ENCODE assay signal across 13 cellular contexts in genomic region chr4:72974694-72975487, GRCh38.
A peak's percentile ranks its signal among the peaks of the same experiment; 100 is the strongest.
DNase-seq lines count a peak whose midpoint lies in the region; ATAC-seq, FAIRE-seq and TF ChIP-seq lines count a peak whose summit lies in the region.
"Had no signal": no experiment of that assay in that cellular context is flagged by ENCODE, and none has a peak within 500 bp of the region (broad histone marks: within the 10 kb centered on the region; RNA-seq: fewer than 3 reads in every experiment).

No MANE protein-coding gene starts in this region.

- no peaks in the 10 kb centered on the region for H3K9me3 Mint-ChIP-seq in nephron progenitor cell
- H3K9me3 Mint-ChIP-seq in activated T-cell treated with anti-CD3 and anti-CD28 coated beads, Interleukin-2, amount 50 U/mL, for 24 hours, result no peaks in the 10 kb centered on the region
- H3K9me3 Mint-ChIP-seq: H9 had no signal

- H3K4me1 Mint-ChIP-seq in nephron progenitor cell, result peaks cover 5% of the 10 kb centered on the region
- peaks cover 4% of the 10 kb centered on the region for H3K4me1 Mint-ChIP-seq in activated T-cell treated with anti-CD3 and anti-CD28 coated beads, Interleukin-2, amount 50 U/mL, for 24 hours (ENCODE audit: low read depth)

- H3K4me3 ChIP-seq in GM12878, result no peak overlapping the region
- H3K4me3 ChIP-seq: uterus had no signal

- H3K36me3 Mint-ChIP-seq in nephron progenitor cell (ENCODE audit: low read depth), result no peaks in the 10 kb centered on the region
- H3K36me3 Mint-ChIP-seq in activated T-cell treated with anti-CD3 and anti-CD28 coated beads, Interleukin-2, amount 50 U/mL, for 24 hours (ENCODE audit: low read depth), result no peaks in the 10 kb centered on the region

- H3K27ac Mint-ChIP-seq in nephron progenitor cell, result no peak overlapping the region
- no peak overlapping the region for H3K27ac Mint-ChIP-seq in activated T-cell treated with anti-CD3 and anti-CD28 coated beads, Interleukin-2, amount 50 U/mL, for 24 hours
- H3K27ac Mint-ChIP-seq: H9 had no signal

- TF ChIP-seq CTCF in GM12878 (IDR thresholded peaks at IDR 0.05 in 2 of 3, conservative IDR thresholded peaks at IDR 0.05 in 1 of 3; ENCODE audit: control insufficient read depth in 2 of 3, extremely low read depth in 1 of 3, insufficient read depth in 1 of 3, low read depth in 3 of 3, low read length in 3 of 3) (no peak), nephron progenitor cell (IDR thresholded peaks at IDR 0.05) (no peak)

- DNase-seq in NCI-H510A treated with DMSO at 0.1 percent for 48 hours (lab: John Stamatoyannopoulos, UW), result peak; percentile 63
- DNase-seq in GM12878 (ENCODE audit: low read depth, low spot score), result no peak
- peak; percentile 2 for DNase-seq in nephron progenitor cell
- DNase-seq in NCI-H128 (lab: John Stamatoyannopoulos, UW; ENCODE audit: unreplicated experiment), result no peak
- DNase-seq in stimulated activated CD4-positive, alpha-beta T cell treated with anti-CD3 and anti-CD28 coated beads, Interleukin-1b, Interleukin-23, amount 100 ng/mL, for 48 hours, result no peak
- no peak for DNase-seq in SKM-1 treated with dmso at 0.1 percent for 144 hours (lab: John Stamatoyannopoulos, UW; ENCODE audit: unreplicated experiment)
- no peak for DNase-seq in activated T-cell treated with anti-CD3 and anti-CD28 coated beads, Interleukin-2, amount 50 U/mL, for 24 hours
- DNase-seq: activated gamma-delta T cell; effector CD4-positive, alpha-beta T cell; H9; NCI-H2171; uterus had no signal

- H3K27ac ChIP-seq in GM12878 (ENCODE audit: control insufficient read depth, insufficient read depth), result no peak overlapping the region
- H3K27ac ChIP-seq: uterus had no signal

- in situ Hi-C loops in GM12878 (cut with MboI), result no loop called here

- H3K4me1 ChIP-seq in GM12878 (ENCODE audit: control insufficient read depth, insufficient read depth, low read length), result no peaks in the 10 kb centered on the region
- H3K4me1 ChIP-seq: uterus had no signal

- POLR2A ChIA-PET in GM12878 (lab: Charles Lee), result no interaction called here

- H3K9ac ChIP-seq in GM12878 (ENCODE audit: control insufficient read depth, insufficient read depth, low read length), result no peak overlapping the region

- no peaks in the 10 kb centered on the region for H4K20me1 ChIP-seq in GM12878 (ENCODE audit: control insufficient read depth, insufficient read depth)

- intact Hi-C loops in GM12878 (cut with micrococcal nuclease; ENCODE audit: unreplicated experiment), result no loop called here

- RAD21 ChIA-PET in GM12878 (lab: Charles Lee; ENCODE audit: unreplicated experiment), result no interaction called here

- no peak overlapping the region for H3K4me3 Mint-ChIP-seq in nephron progenitor cell
- no peak overlapping the region for H3K4me3 Mint-ChIP-seq in activated T-cell treated with anti-CD3 and anti-CD28 coated beads, Interleukin-2, amount 50 U/mL, for 24 hours
- H3K4me3 Mint-ChIP-seq: H9 had no signal

- ATAC-seq in GM18867 (IDR thresholded peaks at IDR 0.05; ENCODE audit: unreplicated experiment) (peak; percentile 55), GM12878 (no peak)

- TF ChIP-seq EP300 in GM12878 (IDR thresholded peaks at IDR 0.05; ENCODE audit: borderline replicate concordance in 1 of 2, control insufficient read depth in 1 of 2, low read depth in 2 of 2, low read length in 2 of 2), result no peak

- H3K36me3 ChIP-seq in GM12878 (ENCODE audit: control insufficient read depth in 2 of 2, insufficient read depth in 2 of 2, low read length in 1 of 2), result no peaks in the 10 kb centered on the region
- H3K36me3 ChIP-seq: uterus had no signal

- no peaks in the 10 kb centered on the region for H3K27me3 Mint-ChIP-seq in nephron progenitor cell (ENCODE audit: low read depth, poor library complexity)
- peaks cover 62% of the 10 kb centered on the region for H3K27me3 Mint-ChIP-seq in activated T-cell treated with anti-CD3 and anti-CD28 coated beads, Interleukin-2, amount 50 U/mL, for 24 hours

- CTCF ChIA-PET in GM12878 (lab: Yijun Ruan, JAX), result interaction anchor here (1.2 kb wide), 1 partner anchor 15 kb away, joined by 3 read pairs; no protein-coding TSS in a partner anchor

- SMC1A ChIA-PET in GM12878 (lab: Charles Lee; ENCODE audit: uncharacterized antibody, unreplicated experiment), result interaction anchor here (0.9 kb wide), 1 partner anchor 17 kb away, joined by 3 read pairs; no protein-coding TSS in a partner anchor

- TF ChIP-seq POLR2A in GM12878 (IDR thresholded peaks at IDR 0.05; ENCODE audit: low read depth, low read length), result no peak

- WGBS in GM12878 (ENCODE audit: insufficient coverage, insufficient replicate concordance, low lambda C conversion rate, missing lambda C conversion rate), result 14% methylated on average over 8 of the region's 8 CpGs

- no peaks in the 10 kb centered on the region for H3K27me3 ChIP-seq in GM12878 (replicated peaks in 1 of 2; ENCODE audit: control insufficient read depth in 2 of 2, insufficient read depth in 2 of 2, low read length in 1 of 2)
- H3K27me3 ChIP-seq: uterus had no signal

- no peak overlapping the region for H3K4me2 ChIP-seq in GM12878 (ENCODE audit: control insufficient read depth, insufficient read depth)

- FAIRE-seq in GM12878 (lab: Jason Lieb, UNC), result no peak

- no TSS peak for BruUV-seq in GM12878 (replicated peaks; lab: Mats Ljungman, UMichigan)

- no peak for TF ChIP-seq RAD21 in GM12878 (IDR thresholded peaks at IDR 0.05; ENCODE audit: insufficient read depth, low read depth, low read length)

- no peak overlapping the region for H2AFZ ChIP-seq in GM12878 (ENCODE audit: control insufficient read depth, low read depth, low read length)

- no peaks in the 10 kb centered on the region for H3K79me2 ChIP-seq in GM12878 (ENCODE audit: control insufficient read depth, insufficient read depth, low read length)

- H3K9me3 ChIP-seq in GM12878 (replicated peaks; ENCODE audit: control insufficient read depth, insufficient read depth, low read length), result no peaks in the 10 kb centered on the region; the same call in 2 of the 3 replicates
- H3K9me3 ChIP-seq: uterus had no signal

TF ChIP-seq in GM12878, 131 proteins besides CTCF, POLR2A, EP300 and RAD21:
- TF ChIP-seq SPI1 (IDR thresholded peaks at IDR 0.05; ENCODE audit: borderline replicate concordance, insufficient read depth, low read depth, low read length) (0 out of 2 replicates have a peak, but pooled peaks have one; percentile 32), STAT3 (IDR thresholded peaks at IDR 0.05; ENCODE audit: low read depth, low read length) (no peak), ZNF24 (IDR thresholded peaks at IDR 0.05) (no peak), PAX8 (IDR thresholded peaks at IDR 0.05) (no peak)

Comparison
In these comparisons a context has a peak if more than half of its experiments do, and no peak if none do; other contexts are left out.
1. DNase-seq: peak in NCI-H510A treated with DMSO at 0.1 percent for 48 hours (single experiment) and nephron progenitor cell (single experiment); none in GM12878 (single experiment), NCI-H128 (single experiment), stimulated activated CD4-positive, alpha-beta T cell treated with anti-CD3 and anti-CD28 coated beads, Interleukin-1b, Interleukin-23, amount 100 ng/mL, for 48 hours (single experiment), SKM-1 treated with dmso at 0.1 percent for 144 hours (single experiment) and activated T-cell treated with anti-CD3 and anti-CD28 coated beads, Interleukin-2, amount 50 U/mL, for 24 hours (single experiment).